8 cellular contexts compared by ENCODE assay signal in genomic region chr6:161273752-161274487, GRCh38. TPM values are rescaled to one million over a fixed set of nuclear protein-coding genes. Genes with fewer than 3 reads are reported as not detected.
DNase-seq lines count a peak whose midpoint lies in the region; ATAC-seq and TF ChIP-seq lines count a peak whose summit lies in the region.

Gene AGPAT4 (minus strand): TSS chr6:161274061. CDS start chr6:161232213, 41,848 bp downstream.

- DNase-seq in AG08395 (ENCODE audit: low spot score): peak; percentile 97
- DNase-seq in NCI-H226: peak; percentile 86
- DNase-seq in WTC11 (ENCODE audit: low spot score): peak; percentile 67
- DNase-seq in cerebellar cortex (ENCODE audit: low spot score): peak; percentile 97
- DNase-seq in islet precursor cell: peak; percentile 94
- DNase-seq in stimulated activated CD4-positive, alpha-beta T cell treated with anti-CD3 and anti-CD28 coated beads, Interleukin-12 subunit alpha, Interleukin-12 subunit beta, amount 100 ng/mL, for 48 hours (ENCODE audit: low read depth in 2 of 3, low spot score in 1 of 3): peak; percentile 25 to 37 (median 30)

- CTCF ChIA-PET in WTC11 (lab: Charles Lee): interaction anchor here (1.0 to 2.2 kb wide), 6 partner anchors 50 to 343 kb away, joined by 3 to 11 read pairs (median 4); no protein-coding TSS in a partner anchor

- H3K4me3 Mint-ChIP-seq in WTC11: peak within 1 kb of the TSS; percentile 96

- H3K9me3 Mint-ChIP-seq in WTC11: peaks cover 6% of the 10 kb centered on the region; the same call in 1 of the 2 replicates

- no peak for TF ChIP-seq CTCF in WTC11 (IDR thresholded peaks at IDR 0.05)

- peak within 1 kb of the TSS; percentile 99 for H3K27ac Mint-ChIP-seq in WTC11

- POLR2A ChIA-PET in WTC11 (lab: Charles Lee): interaction anchor here (0.6 to 1.6 kb wide), 9 partner anchors 12 to 136 kb away, joined by 3 to 7 read pairs (median 3); no protein-coding TSS in a partner anchor

- peaks cover 10% of the 10 kb centered on the region; the same call in 1 of the 2 replicates for H3K36me3 Mint-ChIP-seq in WTC11

- H3K4me1 Mint-ChIP-seq in WTC11: peaks cover 38% of the 10 kb centered on the region

- peak; percentile 99 for ATAC-seq in GM18907 (IDR thresholded peaks at IDR 0.05; ENCODE audit: unreplicated experiment)
- ATAC-seq in HG03135 (IDR thresholded peaks at IDR 0.05; ENCODE audit: unreplicated experiment): peak; percentile 97
- ATAC-seq in WTC11: peak; percentile 93

- 0 out of 2 replicates have a peak, but pooled peaks cover 4% of the 10 kb centered on the region for H3K27me3 Mint-ChIP-seq in WTC11 (ENCODE audit: low read depth)

TF ChIP-seq in WTC11, 78 proteins besides CTCF, POLR2A, EP300 and RAD21:
- no peak; the same call in 1 of the 2 replicates for TF ChIP-seq SMAD3 (CRISPR knock-in tag; IDR thresholded peaks at IDR 0.05; ENCODE audit: borderline replicate concordance)
- TF ChIP-seq CBFB (CRISPR knock-in tag; IDR thresholded peaks at IDR 0.05; ENCODE audit: low read depth): no peak
- TF ChIP-seq, protein P1, sequence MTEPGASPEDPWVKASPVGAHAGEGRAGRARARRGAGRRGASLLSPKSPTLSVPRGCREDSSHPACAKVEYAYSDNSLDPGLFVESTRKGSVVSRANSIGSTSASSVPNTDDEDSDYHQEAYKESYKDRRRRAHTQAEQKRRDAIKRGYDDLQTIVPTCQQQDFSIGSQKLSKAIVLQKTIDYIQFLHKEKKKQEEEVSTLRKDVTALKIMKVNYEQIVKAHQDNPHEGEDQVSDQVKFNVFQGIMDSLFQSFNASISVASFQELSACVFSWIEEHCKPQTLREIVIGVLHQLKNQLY (CRISPR knock-in tag; IDR thresholded peaks at IDR 0.05): no peak
- TF ChIP-seq, protein P2, sequence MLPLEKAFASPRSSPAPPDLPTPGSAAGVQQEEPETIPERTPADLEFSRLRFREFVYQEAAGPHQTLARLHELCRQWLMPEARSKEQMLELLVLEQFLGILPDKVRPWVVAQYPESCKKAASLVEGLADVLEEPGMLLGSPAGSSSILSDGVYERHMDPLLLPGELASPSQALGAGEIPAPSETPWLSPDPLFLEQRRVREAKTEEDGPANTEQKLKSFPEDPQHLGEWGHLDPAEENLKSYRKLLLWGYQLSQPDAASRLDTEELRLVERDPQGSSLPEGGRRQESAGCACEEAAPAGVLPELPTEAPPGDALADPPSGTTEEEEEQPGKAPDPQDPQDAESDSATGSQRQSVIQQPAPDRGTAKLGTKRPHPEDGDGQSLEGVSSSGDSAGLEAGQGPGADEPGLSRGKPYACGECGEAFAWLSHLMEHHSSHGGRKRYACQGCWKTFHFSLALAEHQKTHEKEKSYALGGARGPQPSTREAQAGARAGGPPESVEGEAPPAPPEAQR (CRISPR knock-in tag; IDR thresholded peaks at IDR 0.05): no peak
- TF ChIP-seq ZNF425 (CRISPR knock-in tag; conservative IDR thresholded peaks at IDR 0.05): no peak
- TF ChIP-seq CREM (CRISPR knock-in tag; IDR thresholded peaks at IDR 0.05): peak; percentile 53; the same call in 1 of the 2 replicates
- TF ChIP-seq SMAD4 (CRISPR knock-in tag; IDR thresholded peaks at IDR 0.05): no peak
- TF ChIP-seq ELF4 (CRISPR knock-in tag; IDR thresholded peaks at IDR 0.05; ENCODE audit: low read depth): no peak
- TF ChIP-seq RELA (CRISPR knock-in tag; IDR thresholded peaks at IDR 0.05; ENCODE audit: borderline replicate concordance): no peak
- TF ChIP-seq NR3C1 (CRISPR knock-in tag; conservative IDR thresholded peaks at IDR 0.05; ENCODE audit: low read depth): no peak
- TF ChIP-seq ZNF396 (CRISPR knock-in tag; IDR thresholded peaks at IDR 0.05; ENCODE audit: borderline replicate concordance): no peak
- TF ChIP-seq TP53 (CRISPR knock-in tag; IDR thresholded peaks at IDR 0.05): no peak
- peak; percentile 56; the same call in 1 of the 2 replicates for TF ChIP-seq SP1 (CRISPR knock-in tag; conservative IDR thresholded peaks at IDR 0.05)
- TF ChIP-seq, protein P3, sequence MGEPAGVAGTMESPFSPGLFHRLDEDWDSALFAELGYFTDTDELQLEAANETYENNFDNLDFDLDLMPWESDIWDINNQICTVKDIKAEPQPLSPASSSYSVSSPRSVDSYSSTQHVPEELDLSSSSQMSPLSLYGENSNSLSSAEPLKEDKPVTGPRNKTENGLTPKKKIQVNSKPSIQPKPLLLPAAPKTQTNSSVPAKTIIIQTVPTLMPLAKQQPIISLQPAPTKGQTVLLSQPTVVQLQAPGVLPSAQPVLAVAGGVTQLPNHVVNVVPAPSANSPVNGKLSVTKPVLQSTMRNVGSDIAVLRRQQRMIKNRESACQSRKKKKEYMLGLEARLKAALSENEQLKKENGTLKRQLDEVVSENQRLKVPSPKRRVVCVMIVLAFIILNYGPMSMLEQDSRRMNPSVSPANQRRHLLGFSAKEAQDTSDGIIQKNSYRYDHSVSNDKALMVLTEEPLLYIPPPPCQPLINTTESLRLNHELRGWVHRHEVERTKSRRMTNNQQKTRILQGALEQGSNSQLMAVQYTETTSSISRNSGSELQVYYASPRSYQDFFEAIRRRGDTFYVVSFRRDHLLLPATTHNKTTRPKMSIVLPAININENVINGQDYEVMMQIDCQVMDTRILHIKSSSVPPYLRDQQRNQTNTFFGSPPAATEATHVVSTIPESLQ (CRISPR knock-in tag; IDR thresholded peaks at IDR 0.05): no peak
- no peak for TF ChIP-seq ARID4B (CRISPR knock-in tag; IDR thresholded peaks at IDR 0.05; ENCODE audit: borderline replicate concordance)
- TF ChIP-seq, protein P4, sequence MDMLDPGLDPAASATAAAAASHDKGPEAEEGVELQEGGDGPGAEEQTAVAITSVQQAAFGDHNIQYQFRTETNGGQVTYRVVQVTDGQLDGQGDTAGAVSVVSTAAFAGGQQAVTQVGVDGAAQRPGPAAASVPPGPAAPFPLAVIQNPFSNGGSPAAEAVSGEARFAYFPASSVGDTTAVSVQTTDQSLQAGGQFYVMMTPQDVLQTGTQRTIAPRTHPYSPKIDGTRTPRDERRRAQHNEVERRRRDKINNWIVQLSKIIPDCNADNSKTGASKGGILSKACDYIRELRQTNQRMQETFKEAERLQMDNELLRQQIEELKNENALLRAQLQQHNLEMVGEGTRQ (CRISPR knock-in tag; IDR thresholded peaks at IDR 0.05): peak; percentile 37; the same call in 1 of the 2 replicates

RNA-seq across cellular contexts. Expression of gene AGPAT4, which starts in this region (rescaled TPM):
- 19.7 to 27.4 TPM (median 25.3 TPM) in 3 replicates for total RNA-seq in WTC11 (2021)

Comparison
In these comparisons a context has a peak if more than half of its experiments do, and no peak if none do; other contexts are left out.
1. Peak in every context shown above with its lines: DNase-seq and ATAC-seq.
2. DNase-seq: peak in every context shown above with its lines; median percentile 97 in AG08395; 97 in cerebellar cortex; 94 in islet precursor cell; 86 in NCI-H226; 67 in WTC11; 30 in stimulated activated CD4-positive, alpha-beta T cell treated with anti-CD3 and anti-CD28 coated beads, Interleukin-12 subunit alpha, Interleukin-12 subunit beta, amount 100 ng/mL, for 48 hours.